6 cellular contexts compared by ENCODE assay signal in the genomic region with DNA sequence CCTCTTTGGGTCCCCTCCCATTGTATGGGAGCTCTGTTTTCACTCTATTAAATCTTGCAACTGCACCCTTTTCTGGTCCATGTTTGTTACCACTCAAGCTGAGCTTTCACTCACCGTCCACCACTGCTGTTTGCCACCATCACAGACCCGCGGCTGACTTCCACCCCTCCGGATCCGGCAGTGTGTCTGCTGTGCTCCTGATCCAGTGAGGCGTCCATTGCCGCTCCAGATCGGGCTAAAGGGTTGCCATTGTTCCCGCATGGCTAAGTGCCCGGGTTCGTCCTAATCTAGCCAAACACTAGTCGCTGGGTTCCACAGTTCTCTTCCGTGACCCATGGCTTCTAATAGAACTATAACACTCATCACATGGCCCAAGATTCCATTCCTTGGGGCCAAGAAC.
"Had no signal": no experiment of that assay in that cellular context is flagged by ENCODE, and none has a peak within 500 bp of the region (broad histone marks: within the 10 kb centered on the region; RNA-seq: fewer than 3 reads in every experiment).

No MANE protein-coding gene starts in this region.

- H3K27ac ChIP-seq: HL-60 had no signal

- H3K27me3 Mint-ChIP-seq: IgD-negative memory B cell had no signal

- H3K4me1 Mint-ChIP-seq: IgD-negative memory B cell had no signal

- ATAC-seq: HepG2, K562 had no signal

- H3K27ac Mint-ChIP-seq: IgD-negative memory B cell had no signal

- H3K4me3 Mint-ChIP-seq: IgD-negative memory B cell had no signal

- H3K4me3 ChIP-seq: K562 had no signal

- DNase-seq: IMR-90, KBM-7 had no signal

- H3K36me3 Mint-ChIP-seq: IgD-negative memory B cell had no signal
